Comparison of ENCODE assay signal across 8 cellular contexts in genomic region chr1:32817159-32817814, GRCh38. TPM values are rescaled to one million over a fixed set of nuclear protein-coding genes. Genes with fewer than 3 reads are reported as not detected.
A peak's percentile ranks its signal among the peaks of the same experiment; 100 is the strongest.
DNase-seq lines count a peak whose midpoint lies in the region; ATAC-seq lines count a peak whose summit lies in the region.

Gene S100PBP (plus strand): TSS chr1:32817653. CDS start chr1:32826100, 8,447 bp downstream.
Gene YARS1 (minus strand): TSS chr1:32817358. CDS start chr1:32817244, 114 bp downstream.

- peaks cover 2% of the 10 kb centered on the region for H3K79me1 ChIP-seq in mesendoderm (ENCODE audit: low read length)

- H3K27me3 Mint-ChIP-seq in activated CD8-positive, alpha-beta memory T cell treated with anti-CD3 and anti-CD28 coated beads, Interleukin-2, amount 10 ng/mL, durations not matched to agents 7 days and 5 days = no peaks in the 10 kb centered on the region

- peak within 1 kb of the TSS; percentile 94 for H3K4me3 ChIP-seq in NT2/D1 (ENCODE audit: insufficient read length, low read depth)
- peak within 1 kb of the TSS; percentile 87 for H3K4me3 ChIP-seq in endocrine pancreas (ENCODE audit: control insufficient read depth, insufficient read depth, low read length)
- H3K4me3 ChIP-seq in mesendoderm (ENCODE audit: low read length) = peak within 1 kb of the TSS; percentile 62

- peak within 1 kb of the TSS; percentile 100 for H3K9ac ChIP-seq in NT2/D1 (ENCODE audit: insufficient read length, low read depth)
- peak within 1 kb of the TSS; percentile 98 for H3K9ac ChIP-seq in endocrine pancreas (ENCODE audit: control insufficient read depth, insufficient read depth, low read length)
- H3K9ac ChIP-seq in mesendoderm (ENCODE audit: low read length) = peak within 1 kb of the TSS; percentile 93

- H3K56ac ChIP-seq in mesendoderm (ENCODE audit: low read length) = peak within 1 kb of the TSS; percentile 97

- CTCF ChIA-PET in activated CD8-positive, alpha-beta memory T cell treated with anti-CD3 and anti-CD28 coated beads, Interleukin-2, amount 10 ng/mL, durations not matched to agents 7 days and 5 days (lab: Charles Lee) = interaction anchor here (1.4 to 3.5 kb wide), 3 partner anchors 44 to 105 kb away, joined by 4 to 16 read pairs (median 7); no protein-coding TSS in a partner anchor

- H2AK5ac ChIP-seq in mesendoderm (ENCODE audit: low read length) = peak within 1 kb of the TSS; percentile 52

- H2BK15ac ChIP-seq in mesendoderm (replicated peaks; ENCODE audit: low read depth) = peak within 1 kb of the TSS; percentile 39

- H3K4me1 Mint-ChIP-seq in activated CD8-positive, alpha-beta memory T cell treated with anti-CD3 and anti-CD28 coated beads, Interleukin-2, amount 10 ng/mL, durations not matched to agents 7 days and 5 days = peaks cover 50% of the 10 kb centered on the region

- H3K27me3 ChIP-seq in NT2/D1 (ENCODE audit: insufficient read depth, insufficient read length) (no peaks in the 10 kb centered on the region), endocrine pancreas (ENCODE audit: control insufficient read depth, insufficient read depth, low read length) (no peaks in the 10 kb centered on the region), mesendoderm (ENCODE audit: insufficient read depth, low read length, poor library complexity) (no peaks in the 10 kb centered on the region)

- peaks cover 33% of the 10 kb centered on the region for H3K36me3 ChIP-seq in NT2/D1 (ENCODE audit: insufficient read depth, insufficient read length, low read length)
- H3K36me3 ChIP-seq in endocrine pancreas (ENCODE audit: control insufficient read depth, insufficient read depth, low read length) = no peaks in the 10 kb centered on the region
- no peaks in the 10 kb centered on the region for H3K36me3 ChIP-seq in mesendoderm (ENCODE audit: control insufficient read depth, insufficient read depth, low read length)

- H4K5ac ChIP-seq in mesendoderm (ENCODE audit: low read length) = peak within 1 kb of the TSS; percentile 92

- peaks cover 42% of the 10 kb centered on the region for H3K36me3 Mint-ChIP-seq in activated CD8-positive, alpha-beta memory T cell treated with anti-CD3 and anti-CD28 coated beads, Interleukin-2, amount 10 ng/mL, durations not matched to agents 7 days and 5 days

- H2BK5ac ChIP-seq in mesendoderm (ENCODE audit: low read length) = peak within 1 kb of the TSS; percentile 85

- H3K4ac ChIP-seq in mesendoderm (ENCODE audit: low read depth, low read length) = peak within 1 kb of the TSS; percentile 100

- H3K4me2 ChIP-seq in mesendoderm (ENCODE audit: low read length) = peak within 1 kb of the TSS; percentile 95

- DNase-seq in COR-L47 (lab: John Stamatoyannopoulos, UW) (peak; percentile 98), HUDEP-2 (lab: John Stamatoyannopoulos, UW; ENCODE audit: unreplicated experiment in 76 of 76) (peak in 75 of 76 experiments; percentile 76 to 99 (median 98)), NT2/D1 (ENCODE audit: low read depth, low spot score) (peak; percentile 100), mesendoderm (peak; percentile 99)
- peak; percentile 100 for DNase-seq in activated CD8-positive, alpha-beta memory T cell treated with anti-CD3 and anti-CD28 coated beads, Interleukin-2, amount 10 ng/mL, durations not matched to agents 7 days and 5 days
- DNase-seq in stimulated activated CD8-positive, alpha-beta memory T cell treated with anti-CD3 and anti-CD28 coated beads, Interleukin-15, amount 100 ng/mL, for 1 hour (ENCODE audit: low read depth) = peak; percentile 100

- H3K18ac ChIP-seq in mesendoderm (ENCODE audit: low read length) = peak within 1 kb of the TSS; percentile 96

- H2BK120ac ChIP-seq in mesendoderm (ENCODE audit: low read depth, low read length) = peak within 1 kb of the TSS; percentile 82

- H3K9me3 ChIP-seq in NT2/D1 (ENCODE audit: insufficient read depth, low read length) = no peaks in the 10 kb centered on the region
- H3K9me3 ChIP-seq in endocrine pancreas (ENCODE audit: control insufficient read depth, low read length) = no peaks in the 10 kb centered on the region

- H3K4me3 Mint-ChIP-seq in activated CD8-positive, alpha-beta memory T cell treated with anti-CD3 and anti-CD28 coated beads, Interleukin-2, amount 10 ng/mL, durations not matched to agents 7 days and 5 days = peak within 1 kb of the TSS; percentile 95

- H3K27ac Mint-ChIP-seq in activated CD8-positive, alpha-beta memory T cell treated with anti-CD3 and anti-CD28 coated beads, Interleukin-2, amount 10 ng/mL, durations not matched to agents 7 days and 5 days = peak within 1 kb of the TSS; percentile 94

- H3K4me1 ChIP-seq in NT2/D1 (ENCODE audit: insufficient read depth, insufficient read length) = peaks cover 6% of the 10 kb centered on the region
- H3K4me1 ChIP-seq in endocrine pancreas (ENCODE audit: control insufficient read depth, insufficient read depth, low read length) = no peaks in the 10 kb centered on the region
- H3K4me1 ChIP-seq in mesendoderm (ENCODE audit: control insufficient read depth, low read depth, low read length) = peaks cover 13% of the 10 kb centered on the region

- H3K27ac ChIP-seq in mesendoderm (ENCODE audit: low read depth, low read length) = peak within 1 kb of the TSS; percentile 99

- H3K9me3 Mint-ChIP-seq in activated CD8-positive, alpha-beta memory T cell treated with anti-CD3 and anti-CD28 coated beads, Interleukin-2, amount 10 ng/mL, durations not matched to agents 7 days and 5 days (ENCODE audit: low read depth) = no peaks in the 10 kb centered on the region

- no CpG with 5 or more reads among the region's 55 CpGs for whole genome bisulfite sequencing in mesendoderm (ENCODE audit: extremely low coverage, insufficient coverage, low lambda C conversion rate)

- peaks cover 58% of the 10 kb centered on the region for H3K79me2 ChIP-seq in mesendoderm (ENCODE audit: control insufficient read depth, insufficient read depth, low read length)

- peak; percentile 83 for ATAC-seq in GM21381 (IDR thresholded peaks at IDR 0.05; ENCODE audit: unreplicated experiment)
- peak; percentile 94 for ATAC-seq in activated CD8-positive, alpha-beta memory T cell treated with anti-CD3 and anti-CD28 coated beads, Interleukin-2, amount 10 ng/mL, durations not matched to agents 7 days and 5 days

- peak within 1 kb of the TSS; percentile 55 for H3K23ac ChIP-seq in mesendoderm (ENCODE audit: low read length)

- no peak within 1 kb of the TSS for H4K8ac ChIP-seq in mesendoderm (ENCODE audit: low read depth, low read length)

RNA-seq across cellular contexts. Expression of gene S100PBP, which starts in this region (rescaled TPM):
- total RNA-seq in activated CD8-positive, alpha-beta memory T cell treated with anti-CD3 and anti-CD28 coated beads, Interleukin-2, amount 10 ng/mL, durations not matched to agents 7 days and 5 days = 100 to 1,000 TPM in 1 of 2 experiments, 10 to 100 TPM in 1; 85.3 to 102 TPM
- polyA plus RNA-seq in mesendoderm (2013, experiment 1 of 2) = 15.2 TPM
- 15.5 TPM for polyA plus RNA-seq in mesendoderm (2013, experiment 2 of 2)

RNA-seq across cellular contexts. Expression of gene YARS1, which starts in this region (rescaled TPM):
- 100 to 1,000 TPM; 192 to 238 TPM for total RNA-seq in activated CD8-positive, alpha-beta memory T cell treated with anti-CD3 and anti-CD28 coated beads, Interleukin-2, amount 10 ng/mL, durations not matched to agents 7 days and 5 days
- 217 TPM for polyA plus RNA-seq in mesendoderm (2013, experiment 1 of 2)
- 220 TPM for polyA plus RNA-seq in mesendoderm (2013, experiment 2 of 2)

Comparison
In these comparisons a context has a peak if more than half of its experiments do, and no peak if none do; other contexts are left out.
1. Peak in every context shown above with its lines: DNase-seq, ATAC-seq, H3K4me3 ChIP-seq and H3K27ac ChIP-seq.